ENCODE assay signal across 1 cellular context in genomic region chr6:220736-221475, GRCh38.
TF ChIP-seq lines count a peak whose summit lies in the region.

No MANE protein-coding gene starts in this region.

TF ChIP-seq in GM12878, 131 proteins besides CTCF, POLR2A, EP300 and RAD21 (continued from another document):
- TF ChIP-seq, protein P1, sequence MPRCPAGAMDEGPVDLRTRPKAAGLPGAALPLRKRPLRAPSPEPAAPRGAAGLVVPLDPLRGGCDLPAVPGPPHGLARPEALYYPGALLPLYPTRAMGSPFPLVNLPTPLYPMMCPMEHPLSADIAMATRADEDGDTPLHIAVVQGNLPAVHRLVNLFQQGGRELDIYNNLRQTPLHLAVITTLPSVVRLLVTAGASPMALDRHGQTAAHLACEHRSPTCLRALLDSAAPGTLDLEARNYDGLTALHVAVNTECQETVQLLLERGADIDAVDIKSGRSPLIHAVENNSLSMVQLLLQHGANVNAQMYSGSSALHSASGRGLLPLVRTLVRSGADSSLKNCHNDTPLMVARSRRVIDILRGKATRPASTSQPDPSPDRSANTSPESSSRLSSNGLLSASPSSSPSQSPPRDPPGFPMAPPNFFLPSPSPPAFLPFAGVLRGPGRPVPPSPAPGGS (IDR thresholded peaks at IDR 0.05; ENCODE audit: borderline replicate concordance, insufficient read depth, low read depth, low read length, poor library complexity, severe bottlenecking): no peak
- TF ChIP-seq SUZ12 (IDR thresholded peaks at IDR 0.05; ENCODE audit: unreplicated experiment) (no peak), EED (IDR thresholded peaks at IDR 0.05; ENCODE audit: low read depth) (peak; percentile 52), DPF2 (IDR thresholded peaks at IDR 0.05) (no peak), NFYA (IDR thresholded peaks at IDR 0.05; ENCODE audit: borderline replicate concordance, low read depth, low read length) (no peak), BCL11A (IDR thresholded peaks at IDR 0.05; ENCODE audit: low read depth, low read length) (no peak), CBX5 (IDR thresholded peaks at IDR 0.05; ENCODE audit: low read depth) (no peak), MYB (IDR thresholded peaks at IDR 0.05; ENCODE audit: borderline replicate concordance, low read depth, low read length) (no peak), MEF2A (IDR thresholded peaks at IDR 0.05; ENCODE audit: insufficient read depth, low read depth, low read length) (no peak), RELB (IDR thresholded peaks at IDR 0.05; ENCODE audit: low read depth) (no peak), MYC (IDR thresholded peaks at IDR 0.05; ENCODE audit: insufficient read depth, insufficient read length, insufficient replicate concordance, low read length, severe bottlenecking) (no peak), POLR2AphosphoS5 (IDR thresholded peaks at IDR 0.05; ENCODE audit: low read length) (peak; percentile 62; the same call in 1 of the 2 replicates), MEF2B (IDR thresholded peaks at IDR 0.05; ENCODE audit: partially characterized antibody, poor library complexity, severe bottlenecking) (no peak), BHLHE40 (IDR thresholded peaks at IDR 0.05; ENCODE audit: borderline replicate concordance in 1 of 2, low read depth in 2 of 2, low read length in 1 of 2) (peak; percentile 22 to 40; a peak in 2 of 4 replicates), YBX1 (IDR thresholded peaks at IDR 0.05) (no peak), ZNF687 (IDR thresholded peaks at IDR 0.05) (peak; percentile 26; the same call in 1 of the 2 replicates), CHD2 (IDR thresholded peaks at IDR 0.05; ENCODE audit: borderline replicate concordance, low read depth, low read length) (no peak), HCFC1 (IDR thresholded peaks at IDR 0.05; ENCODE audit: low read length) (no peak), SIN3A (IDR thresholded peaks at IDR 0.05; ENCODE audit: low read depth, low read length) (no peak), SREBF2 (IDR thresholded peaks at IDR 0.05; ENCODE audit: low read length) (no peak), SMAD1 (IDR thresholded peaks at IDR 0.05; ENCODE audit: low read depth, partially characterized antibody) (no peak), ZBTB11 (CRISPR knock-in tag; IDR thresholded peaks at IDR 0.05) (no peak), PAX5 (IDR thresholded peaks at IDR 0.05; ENCODE audit: borderline replicate concordance, low read depth, low read length) (no peak), E2F8 (IDR thresholded peaks at IDR 0.05; ENCODE audit: low read depth, partially characterized antibody) (no peak), CHD4 (IDR thresholded peaks at IDR 0.05) (no peak), CHD1 (IDR thresholded peaks at IDR 0.05; ENCODE audit: low read depth, low read length) (no peak), CBFB (IDR thresholded peaks at IDR 0.05; ENCODE audit: low read depth) (no peak), SMC3 (IDR thresholded peaks at IDR 0.05; ENCODE audit: borderline replicate concordance, low read length) (no peak; the same call in 1 of the 2 replicates), CREB1 (IDR thresholded peaks at IDR 0.05; ENCODE audit: low read depth) (no peak), FOXM1 (IDR thresholded peaks at IDR 0.05; ENCODE audit: low read depth, low read length) (no peak), FOXK2 (IDR thresholded peaks at IDR 0.05) (no peak), SREBF1 (IDR thresholded peaks at IDR 0.05; ENCODE audit: low read length) (no peak), ZNF622 (IDR thresholded peaks at IDR 0.05) (no peak), NFXL1 (IDR thresholded peaks at IDR 0.05; ENCODE audit: borderline replicate concordance) (no peak), RUNX3 (IDR thresholded peaks at IDR 0.05; ENCODE audit: low read length) (no peak), TAF1 (IDR thresholded peaks at IDR 0.05; ENCODE audit: borderline replicate concordance, low read depth, low read length) (peak; percentile 42; the same call in 1 of the 2 replicates), BMI1 (IDR thresholded peaks at IDR 0.05; ENCODE audit: borderline replicate concordance) (no peak), SUPT20H (IDR thresholded peaks at IDR 0.05; ENCODE audit: borderline replicate concordance, control insufficient read depth, low read depth, low read length) (no peak), TCF12 (IDR thresholded peaks at IDR 0.05; ENCODE audit: low read depth, low read length) (no peak), ETV6 (conservative IDR thresholded peaks at IDR 0.05 in 1 of 2, IDR thresholded peaks at IDR 0.05 in 1 of 2; ENCODE audit: borderline replicate concordance in 1 of 2, low read depth in 1 of 2) (no peak), POU2F2 (IDR thresholded peaks at IDR 0.05; ENCODE audit: borderline replicate concordance, low read depth, low read length) (no peak), NR2F1 (conservative IDR thresholded peaks at IDR 0.05) (no peak), ZSCAN29 (IDR thresholded peaks at IDR 0.05) (no peak), BACH1 (IDR thresholded peaks at IDR 0.05; ENCODE audit: borderline replicate concordance) (peak; percentile 44; the same call in 1 of the 2 replicates), SMAD5 (IDR thresholded peaks at IDR 0.05; ENCODE audit: low read depth) (peak; percentile 54; the same call in 1 of the 2 replicates), POLR2AphosphoS2 (IDR thresholded peaks at IDR 0.05; ENCODE audit: low read depth, low read length) (no peak), ATF7 (IDR thresholded peaks at IDR 0.05; ENCODE audit: low read depth) (no peak), STAT1 (conservative IDR thresholded peaks at IDR 0.05) (no peak), STAT3 (IDR thresholded peaks at IDR 0.05; ENCODE audit: low read depth, low read length) (0 out of 2 replicates have a peak, but pooled peaks have one; percentile 74)
- TF ChIP-seq, protein P2, sequence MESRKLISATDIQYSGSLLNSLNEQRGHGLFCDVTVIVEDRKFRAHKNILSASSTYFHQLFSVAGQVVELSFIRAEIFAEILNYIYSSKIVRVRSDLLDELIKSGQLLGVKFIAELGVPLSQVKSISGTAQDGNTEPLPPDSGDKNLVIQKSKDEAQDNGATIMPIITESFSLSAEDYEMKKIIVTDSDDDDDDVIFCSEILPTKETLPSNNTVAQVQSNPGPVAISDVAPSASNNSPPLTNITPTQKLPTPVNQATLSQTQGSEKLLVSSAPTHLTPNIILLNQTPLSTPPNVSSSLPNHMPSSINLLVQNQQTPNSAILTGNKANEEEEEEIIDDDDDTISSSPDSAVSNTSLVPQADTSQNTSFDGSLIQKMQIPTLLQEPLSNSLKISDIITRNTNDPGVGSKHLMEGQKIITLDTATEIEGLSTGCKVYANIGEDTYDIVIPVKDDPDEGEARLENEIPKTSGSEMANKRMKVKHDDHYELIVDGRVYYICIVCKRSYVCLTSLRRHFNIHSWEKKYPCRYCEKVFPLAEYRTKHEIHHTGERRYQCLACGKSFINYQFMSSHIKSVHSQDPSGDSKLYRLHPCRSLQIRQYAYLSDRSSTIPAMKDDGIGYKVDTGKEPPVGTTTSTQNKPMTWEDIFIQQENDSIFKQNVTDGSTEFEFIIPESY (IDR thresholded peaks at IDR 0.05): no peak
- TF ChIP-seq, protein P3, sequence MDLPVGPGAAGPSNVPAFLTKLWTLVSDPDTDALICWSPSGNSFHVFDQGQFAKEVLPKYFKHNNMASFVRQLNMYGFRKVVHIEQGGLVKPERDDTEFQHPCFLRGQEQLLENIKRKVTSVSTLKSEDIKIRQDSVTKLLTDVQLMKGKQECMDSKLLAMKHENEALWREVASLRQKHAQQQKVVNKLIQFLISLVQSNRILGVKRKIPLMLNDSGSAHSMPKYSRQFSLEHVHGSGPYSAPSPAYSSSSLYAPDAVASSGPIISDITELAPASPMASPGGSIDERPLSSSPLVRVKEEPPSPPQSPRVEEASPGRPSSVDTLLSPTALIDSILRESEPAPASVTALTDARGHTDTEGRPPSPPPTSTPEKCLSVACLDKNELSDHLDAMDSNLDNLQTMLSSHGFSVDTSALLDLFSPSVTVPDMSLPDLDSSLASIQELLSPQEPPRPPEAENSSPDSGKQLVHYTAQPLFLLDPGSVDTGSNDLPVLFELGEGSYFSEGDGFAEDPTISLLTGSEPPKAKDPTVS (IDR thresholded peaks at IDR 0.05; ENCODE audit: low read depth, low read length): no peak
- TF ChIP-seq, protein P4, sequence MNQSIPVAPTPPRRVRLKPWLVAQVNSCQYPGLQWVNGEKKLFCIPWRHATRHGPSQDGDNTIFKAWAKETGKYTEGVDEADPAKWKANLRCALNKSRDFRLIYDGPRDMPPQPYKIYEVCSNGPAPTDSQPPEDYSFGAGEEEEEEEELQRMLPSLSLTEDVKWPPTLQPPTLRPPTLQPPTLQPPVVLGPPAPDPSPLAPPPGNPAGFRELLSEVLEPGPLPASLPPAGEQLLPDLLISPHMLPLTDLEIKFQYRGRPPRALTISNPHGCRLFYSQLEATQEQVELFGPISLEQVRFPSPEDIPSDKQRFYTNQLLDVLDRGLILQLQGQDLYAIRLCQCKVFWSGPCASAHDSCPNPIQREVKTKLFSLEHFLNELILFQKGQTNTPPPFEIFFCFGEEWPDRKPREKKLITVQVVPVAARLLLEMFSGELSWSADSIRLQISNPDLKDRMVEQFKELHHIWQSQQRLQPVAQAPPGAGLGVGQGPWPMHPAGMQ (IDR thresholded peaks at IDR 0.05; ENCODE audit: borderline replicate concordance): no peak
